ENCODE assay signal across 28 cellular contexts in the genomic region with DNA sequence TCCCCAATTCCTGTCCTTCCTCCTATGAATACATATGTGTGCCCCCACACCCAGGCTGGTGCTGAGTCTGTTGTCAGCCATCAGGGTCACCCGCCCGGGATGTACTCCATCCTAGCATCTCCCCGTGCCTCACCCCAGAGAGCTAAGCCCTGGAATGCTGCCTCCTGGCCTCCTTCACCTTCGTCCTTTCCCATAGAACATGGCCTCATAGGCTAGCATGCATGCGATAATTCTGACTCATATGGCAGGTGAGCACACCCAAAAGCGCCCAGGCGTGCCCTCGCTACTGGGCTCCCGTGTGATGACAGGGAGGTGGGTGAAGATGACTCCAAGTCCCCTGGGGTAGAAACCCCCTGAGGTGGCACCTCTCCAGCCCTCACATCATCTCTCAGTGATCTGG. TPM values are rescaled to one million over a fixed set of nuclear protein-coding genes. Genes with fewer than 3 reads are reported as not detected.
"Had no signal": no experiment of that assay in that cellular context is flagged by ENCODE, and none has a peak within 500 bp of the region (broad histone marks: within the 10 kb centered on the region; RNA-seq: fewer than 3 reads in every experiment).

No MANE protein-coding gene starts in this region.

- H3K27ac ChIP-seq: cardiac muscle cell, left lung, neutrophil, pancreas, right lobe of liver, thoracic aorta had no signal

- H3K9me3 Mint-ChIP-seq: activated B cell treated with CpG ODN at 0.5 μM for 24 hours; activated CD4-positive, alpha-beta memory T cell treated with anti-CD3 and anti-CD28 coated beads for 36 hours; activated naive CD8-positive, alpha-beta T cell treated with anti-CD3 and anti-CD28 coated beads for 36 hours; activated T-helper 17 cell treated with anti-CD3 and anti-CD28 coated beads, Interleukin-2, amount 50 U/mL, for 72 hours; dendritic cell treated with granulocyte-macrophage colony-stimulating factor and Interleukin-4, amounts not matched to agents 40 ng/mL and 50 ng/mL, for 4 days; naive thymus-derived CD8-positive, alpha-beta T cell; T-helper 2 cell treated with Interferon-gamma antibody and Interleukin-4, amounts not matched to agents 5 μg/mL and 100 μg/mL, for 36 hours had no signal

- H3K27me3 ChIP-seq: pancreas, right lobe of liver had no signal

- H3K27ac Mint-ChIP-seq: activated B cell treated with CpG ODN at 0.5 μM for 24 hours; activated CD4-positive, alpha-beta memory T cell treated with anti-CD3 and anti-CD28 coated beads for 36 hours; activated naive CD8-positive, alpha-beta T cell treated with anti-CD3 and anti-CD28 coated beads for 36 hours; dendritic cell treated with granulocyte-macrophage colony-stimulating factor and Interleukin-4, amounts not matched to agents 40 ng/mL and 50 ng/mL, for 4 days; naive thymus-derived CD8-positive, alpha-beta T cell; T-helper 2 cell treated with Interferon-gamma antibody and Interleukin-4, amounts not matched to agents 5 μg/mL and 100 μg/mL, for 36 hours had no signal

- ATAC-seq: activated T-helper 17 cell treated with anti-CD3 and anti-CD28 coated beads, Interleukin-2, amount 50 U/mL, for 72 hours; left lung; naive thymus-derived CD8-positive, alpha-beta T cell; pancreas; right lobe of liver had no signal

- H3K9me3 ChIP-seq: left lung, neutrophil, pancreas, right lobe of liver, thoracic aorta had no signal

- H3K4me3 Mint-ChIP-seq: activated B cell treated with CpG ODN at 0.5 μM for 24 hours; activated CD4-positive, alpha-beta memory T cell treated with anti-CD3 and anti-CD28 coated beads for 36 hours; activated naive CD8-positive, alpha-beta T cell treated with anti-CD3 and anti-CD28 coated beads for 36 hours; activated T-helper 17 cell treated with anti-CD3 and anti-CD28 coated beads, Interleukin-2, amount 50 U/mL, for 72 hours; dendritic cell treated with granulocyte-macrophage colony-stimulating factor and Interleukin-4, amounts not matched to agents 40 ng/mL and 50 ng/mL, for 4 days; naive thymus-derived CD8-positive, alpha-beta T cell; T-helper 2 cell treated with Interferon-gamma antibody and Interleukin-4, amounts not matched to agents 5 μg/mL and 100 μg/mL, for 36 hours had no signal

- H3K4me2 ChIP-seq: smooth muscle cell had no signal

- DNase-seq: activated B cell treated with CpG ODN at 0.5 μM for 24 hours; activated CD4-positive, alpha-beta memory T cell treated with anti-CD3 and anti-CD28 coated beads for 36 hours; activated CD4-positive, alpha-beta T cell treated with anti-CD3 and anti-CD28 coated beads for 4 hours; activated naive CD4-positive, alpha-beta T cell; activated naive CD8-positive, alpha-beta T cell treated with anti-CD3 and anti-CD28 coated beads for 36 hours; activated T-cell treated with anti-CD3 and anti-CD28 coated beads, Interleukin-2, amount 50 U/mL, for 1 hour; amniotic stem cell; effector CD8-positive, alpha-beta T cell; foreskin fibroblast; glutamatergic neuron; hippocampal formation; islet precursor cell; left lung; naive thymus-derived CD8-positive, alpha-beta T cell; pancreas; right lobe of liver; stimulated activated CD4-positive, alpha-beta T cell treated with anti-CD3 and anti-CD28 coated beads, Interleukin-4, amount 100 ng/mL, for 1 hour had no signal

- H3K36me3 ChIP-seq: cardiac muscle cell, neutrophil, thoracic aorta had no signal

- H3K4me3 ChIP-seq: cardiac muscle cell, left lung, pancreas, right lobe of liver, smooth muscle cell, thoracic aorta had no signal

- H3K4me1 Mint-ChIP-seq: activated B cell treated with CpG ODN at 0.5 μM for 24 hours; activated naive CD8-positive, alpha-beta T cell treated with anti-CD3 and anti-CD28 coated beads for 36 hours had no signal

- H3K36me3 Mint-ChIP-seq: naive thymus-derived CD8-positive, alpha-beta T cell had no signal

RNA-seq across cellular contexts. Expression of a gene that starts 22.9 kb away (rescaled TPM):
- total RNA-seq: activated CD4-positive, alpha-beta memory T cell treated with anti-CD3 and anti-CD28 coated beads for 36 hours; activated naive CD8-positive, alpha-beta T cell treated with anti-CD3 and anti-CD28 coated beads for 36 hours; activated T-helper 17 cell treated with anti-CD3 and anti-CD28 coated beads, Interleukin-2, amount 50 U/mL, for 72 hours; chondrocyte; endothelial cell of umbilical vein; left lung; lung microvascular endothelial cell; naive thymus-derived CD8-positive, alpha-beta T cell; smooth muscle cell; thoracic aorta; urinary bladder had no signal
- polyA plus RNA-seq: cardiac muscle cell; endothelial cell of umbilical vein; naive thymus-derived CD8-positive, alpha-beta T cell; smooth muscle cell; urinary bladder had no signal
